Comparison of ENCODE assay signal across 8 cellular contexts in the genomic region with DNA sequence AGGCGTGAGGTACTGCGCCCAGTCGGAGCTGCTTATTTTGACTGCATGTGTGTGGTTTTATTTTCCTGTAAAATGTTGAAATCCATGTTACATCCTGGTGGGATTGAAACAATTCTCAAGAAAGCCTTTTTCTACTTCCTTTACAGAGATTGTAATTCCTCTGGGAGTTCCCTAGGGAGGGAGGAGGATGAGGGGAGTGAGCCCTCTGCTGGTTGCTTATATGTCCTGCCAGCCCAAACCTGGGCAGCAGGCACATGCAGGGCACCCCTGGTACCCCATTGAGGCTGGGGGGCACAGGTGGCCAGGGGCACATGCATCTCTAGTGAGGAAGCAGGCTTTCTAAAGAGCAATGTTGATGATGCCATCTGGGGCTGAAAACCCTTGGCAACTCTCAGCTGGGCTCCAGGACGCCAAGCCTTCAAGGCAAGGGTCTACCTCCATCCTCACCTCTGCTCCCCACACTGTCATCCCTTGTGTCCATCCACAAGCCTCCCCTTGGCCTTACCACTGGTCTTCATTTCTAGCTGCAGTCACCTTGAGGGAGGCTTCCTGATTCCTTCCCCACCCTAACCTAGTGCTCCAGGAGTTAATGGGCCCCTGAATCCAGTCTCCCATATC.
DNase-seq lines count a peak whose midpoint lies in the region; ATAC-seq and TF ChIP-seq lines count a peak whose summit lies in the region.

No MANE protein-coding gene starts in this region.

- H3K4me2 ChIP-seq in H9 (ENCODE audit: insufficient read depth, insufficient read length, low read length): no peak overlapping the region

- H3K27ac Mint-ChIP-seq in H9 (no peak overlapping the region), glutamatergic neuron (ENCODE audit: unreplicated experiment) (no peak overlapping the region)

- H3K27me3 Mint-ChIP-seq in H9 (ENCODE audit: low read depth) (peaks cover 60% of the 10 kb centered on the region), glutamatergic neuron (ENCODE audit: unreplicated experiment) (peaks cover 8% of the 10 kb centered on the region)

- no peak overlapping the region for H3K27ac ChIP-seq in H9 (ENCODE audit: insufficient read length, low read depth, low read length)
- no peak overlapping the region for H3K27ac ChIP-seq in SJSA1

- H3K4me3 Mint-ChIP-seq in H9 (no peak overlapping the region), glutamatergic neuron (ENCODE audit: unreplicated experiment) (no peak overlapping the region)

- DNase-seq in AG09319 (ENCODE audit: extremely low read depth, low read depth) (peak; percentile 22), H9 (peak; percentile 62), SJSA1 (ENCODE audit: low read depth in 1 of 2, low spot score in 2 of 2) (peak; percentile 52 to 60), glutamatergic neuron (peak; percentile 33), superior temporal gyrus (ENCODE audit: extremely low spot score) (peak; percentile 53), NCI-H2227 (lab: John Stamatoyannopoulos, UW; ENCODE audit: unreplicated experiment) (no peak)
- no peak for DNase-seq in stimulated activated naive CD8-positive, alpha-beta T cell treated with anti-CD3 and anti-CD28 coated beads, Interleukin-15, Interleukin-2, amounts not matched to agents 100 U/mL and 50 U/mL, for 24 hours

- H3K23me2 ChIP-seq in H9 (ENCODE audit: insufficient read length, low read depth, low read length, poor library complexity, severe bottlenecking): no peaks in the 10 kb centered on the region

- no peak overlapping the region for H4K91ac ChIP-seq in H9 (ENCODE audit: insufficient read length, low read depth, low read length)

- no peak overlapping the region for H2BK15ac ChIP-seq in H9 (ENCODE audit: low read depth, low read length)

- H3K9me3 Mint-ChIP-seq in H9 (no peaks in the 10 kb centered on the region), glutamatergic neuron (ENCODE audit: unreplicated experiment) (peaks cover 7% of the 10 kb centered on the region)

- WGBS in H9 (ENCODE audit: extremely low coverage, insufficient read length, low lambda C conversion rate): no CpG with 5 or more reads among the region's 4 CpGs

- H3K4ac ChIP-seq in H9 (ENCODE audit: low read depth, low read length): no peak overlapping the region

- H3K36me3 Mint-ChIP-seq in H9 (ENCODE audit: insufficient read depth in 1 of 3, low read depth in 3 of 3) (no peaks in the 10 kb centered on the region), glutamatergic neuron (ENCODE audit: unreplicated experiment) (no peaks in the 10 kb centered on the region)

- H3K4me3 ChIP-seq in SJSA1: no peak overlapping the region

- no peaks in the 10 kb centered on the region for H3K79me1 ChIP-seq in H9 (ENCODE audit: insufficient read depth, low read depth, low read length, poor library complexity, severe bottlenecking)

- H2BK20ac ChIP-seq in H9 (ENCODE audit: low read depth, low read length, poor library complexity, severe bottlenecking): no peak overlapping the region

- H3K14ac ChIP-seq in H9 (ENCODE audit: insufficient read depth, low read length): no peak overlapping the region

- H3K56ac ChIP-seq in H9 (ENCODE audit: insufficient read length, low read depth, low read length): no peak overlapping the region

- H3K4me1 ChIP-seq in H9 (ENCODE audit: insufficient read depth, low read length) (no peaks in the 10 kb centered on the region), SJSA1 (replicated peaks) (peaks cover 20% of the 10 kb centered on the region)

- no peak overlapping the region for H4K5ac ChIP-seq in H9 (ENCODE audit: insufficient read length, low read depth, low read length)

- no peak overlapping the region for H3K18ac ChIP-seq in H9 (ENCODE audit: insufficient read length, low read depth, low read length)

- no peak overlapping the region for H2BK5ac ChIP-seq in H9 (ENCODE audit: insufficient read length, low read length)

- H3K4me1 Mint-ChIP-seq in H9: no peaks in the 10 kb centered on the region
- H3K4me1 Mint-ChIP-seq in glutamatergic neuron (ENCODE audit: low read depth, unreplicated experiment): peaks cover 9% of the 10 kb centered on the region

- no peak overlapping the region for H2AFZ ChIP-seq in H9 (ENCODE audit: low read length)

- no peaks in the 10 kb centered on the region for H3K36me3 ChIP-seq in SJSA1

- no peaks in the 10 kb centered on the region for H3K9me3 ChIP-seq in H9 (ENCODE audit: control insufficient read depth, low read depth, low read length)
- H3K9me3 ChIP-seq in SJSA1 (replicated peaks): no peaks in the 10 kb centered on the region

- no peaks in the 10 kb centered on the region for H3K79me2 ChIP-seq in H9 (ENCODE audit: insufficient read depth, low read length)

- no peaks in the 10 kb centered on the region for H4K20me1 ChIP-seq in H9 (ENCODE audit: control insufficient read depth, insufficient read depth, insufficient read length)

- H2BK12ac ChIP-seq in H9 (ENCODE audit: insufficient read length, low read depth, low read length): no peak overlapping the region

- H3K27me3 ChIP-seq in H9 (ENCODE audit: insufficient read depth, low read length) (no peaks in the 10 kb centered on the region), SJSA1 (replicated peaks) (no peaks in the 10 kb centered on the region)

- H3K9ac ChIP-seq in H9 (ENCODE audit: extremely low read depth, insufficient read length, low read length): no peak overlapping the region

- no peak for ATAC-seq in HG03280 (IDR thresholded peaks at IDR 0.05; ENCODE audit: unreplicated experiment)
- no peak for ATAC-seq in stimulated activated naive CD8-positive, alpha-beta T cell treated with anti-CD3 and anti-CD28 coated beads, Interleukin-15, Interleukin-2, amounts not matched to agents 100 U/mL and 50 U/mL, for 24 hours

- no peak overlapping the region for H2BK120ac ChIP-seq in H9 (ENCODE audit: low read depth, low read length, poor library complexity, severe bottlenecking)

- H3T11ph ChIP-seq in H9 (ENCODE audit: low read length): no peak overlapping the region

- H4K8ac ChIP-seq in H9 (replicated peaks; ENCODE audit: insufficient read length, low read depth, low read length): no peak overlapping the region

- TF ChIP-seq CTCF in AG09319 (IDR thresholded peaks at IDR 0.05; ENCODE audit: low read depth, low read length): peak; percentile 71
- peak; percentile 83 for TF ChIP-seq CTCF in H9 (conservative IDR thresholded peaks at IDR 0.05)
- peak; percentile 73 for TF ChIP-seq CTCF in glutamatergic neuron (IDR thresholded peaks at IDR 0.05; ENCODE audit: partially characterized antibody, unreplicated experiment)

- H3K23ac ChIP-seq in H9 (ENCODE audit: insufficient read length, low read depth, low read length): no peak overlapping the region

- H2AK5ac ChIP-seq in H9 (ENCODE audit: insufficient read length, low read length): no peak overlapping the region

Comparison
In these comparisons a context has a peak if more than half of its experiments do, and no peak if none do; other contexts are left out.
1. DNase-seq: peak in AG09319 (single experiment), H9 (single experiment), SJSA1 (2 of 2), glutamatergic neuron (single experiment) and superior temporal gyrus (single experiment); none in NCI-H2227 (single experiment) and stimulated activated naive CD8-positive, alpha-beta T cell treated with anti-CD3 and anti-CD28 coated beads, Interleukin-15, Interleukin-2, amounts not matched to agents 100 U/mL and 50 U/mL, for 24 hours (single experiment).
2. Peak in every context shown above with its lines, with median percentiles within 50 percentile points of each other: CTCF ChIP-seq.